17 cellular contexts compared by ENCODE assay signal in the genomic region with DNA sequence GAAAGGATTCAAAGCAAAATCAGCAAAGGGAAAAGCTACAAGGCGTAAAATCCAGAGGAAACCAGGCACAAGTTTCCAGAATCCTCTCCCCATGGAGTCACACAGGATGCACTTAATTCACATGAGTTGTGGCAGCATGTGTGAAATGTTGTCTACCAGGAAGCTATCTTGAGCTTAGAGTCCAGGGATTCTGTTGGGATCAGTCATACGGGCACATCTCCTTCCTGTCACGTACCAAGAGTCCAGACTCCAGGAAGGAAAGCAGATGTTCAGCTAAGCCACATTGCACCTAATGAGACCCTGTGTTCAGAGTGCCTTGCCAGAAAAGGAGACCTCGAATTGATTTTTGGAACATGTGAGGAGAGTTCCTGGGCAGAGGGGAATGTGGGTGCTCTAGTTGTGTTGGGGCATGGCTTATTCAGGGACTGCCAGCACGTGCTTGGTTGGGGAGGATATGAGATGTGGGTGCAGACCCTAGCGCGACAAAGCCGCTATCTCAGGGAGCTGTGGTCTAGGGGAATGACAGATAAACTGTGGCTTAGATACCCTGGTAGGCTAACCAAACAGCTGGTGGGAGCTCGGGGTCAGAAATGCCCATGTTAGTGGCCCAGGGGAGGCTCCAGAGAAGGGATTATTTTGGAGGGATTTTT.
DNase-seq lines count a peak whose midpoint lies in the region; ATAC-seq and TF ChIP-seq lines count a peak whose summit lies in the region.
"Had no signal": no experiment of that assay in that cellular context is flagged by ENCODE, and none has a peak within 500 bp of the region (broad histone marks: within the 10 kb centered on the region; RNA-seq: fewer than 3 reads in every experiment).

No MANE protein-coding gene starts in this region.

- H3K27ac ChIP-seq in foreskin keratinocyte (no peak overlapping the region), prostate gland (no peak overlapping the region)
- H3K27ac ChIP-seq: ascending aorta; BLaER1 treated with 17β-estradiol and CSF1 and Interleukin-3, amounts not matched to agents 10 nM and 100 nM; vagina had no signal

- intact Hi-C loops in posterior vena cava (cut with DNase I) = loop anchor here in 1 of 2 donors (10.0 kb wide), 1 partner anchor 76 kb away; the partner anchor contains the start of gene EVC2
- intact Hi-C loops in prostate gland (cut with DNase I) = no loop called here

- H3K27me3 ChIP-seq in adipocyte (replicated peaks; ENCODE audit: control insufficient read depth, insufficient read depth, low read length) (no peaks in the 10 kb centered on the region), foreskin keratinocyte (no peaks in the 10 kb centered on the region), prostate gland (replicated peaks; ENCODE audit: insufficient read depth) (no peaks in the 10 kb centered on the region)
- H3K27me3 ChIP-seq: ascending aorta; BLaER1 treated with 17β-estradiol and CSF1 and Interleukin-3, amounts not matched to agents 10 nM and 100 nM; vagina had no signal

- peak; percentile 40 for ATAC-seq in foreskin keratinocyte
- no peak for ATAC-seq in GM18909 (IDR thresholded peaks at IDR 0.05; ENCODE audit: poor library complexity, unreplicated experiment)
- ATAC-seq in HG03097 (IDR thresholded peaks at IDR 0.05; ENCODE audit: low FRiP score, unreplicated experiment) = no peak
- ATAC-seq: GM23338 had no signal

- TF ChIP-seq POLR2A in prostate gland (IDR thresholded peaks at IDR 0.05) = no peak

- H3K9ac ChIP-seq in adipocyte (ENCODE audit: low read length) = no peak overlapping the region
- H3K9ac ChIP-seq: BLaER1 treated with 17β-estradiol and CSF1 and Interleukin-3, amounts not matched to agents 10 nM and 100 nM had no signal

- peaks cover 35% of the 10 kb centered on the region for H3K36me3 ChIP-seq in adipocyte (ENCODE audit: control insufficient read depth, insufficient read depth, low read length, severe bottlenecking)
- H3K36me3 ChIP-seq in prostate gland = no peaks in the 10 kb centered on the region

- H3K9me3 ChIP-seq in adipocyte (ENCODE audit: control insufficient read depth, low read length) (peaks cover 17% of the 10 kb centered on the region), prostate gland (no peaks in the 10 kb centered on the region)
- H3K9me3 ChIP-seq: vagina had no signal

- H3K4me1 ChIP-seq in adipocyte (ENCODE audit: control insufficient read depth, insufficient read depth, low read length) (peaks cover 13% of the 10 kb centered on the region), foreskin keratinocyte (peaks cover 11% of the 10 kb centered on the region), prostate gland (replicated peaks) (no peaks in the 10 kb centered on the region)
- H3K4me1 ChIP-seq: BLaER1 treated with 17β-estradiol and CSF1 and Interleukin-3, amounts not matched to agents 10 nM and 100 nM; vagina had no signal

- peak; percentile 86 for DNase-seq in GM04503 (ENCODE audit: low read depth)
- DNase-seq in adipocyte (ENCODE audit: low read depth) = peak; percentile 59
- DNase-seq in foreskin keratinocyte = peak; percentile 32 to 61
- DNase-seq in posterior vena cava (ENCODE audit: low spot score) = peak; percentile 20
- no peak for DNase-seq in activated T-cell treated with anti-CD3 and anti-CD28 coated beads, Interleukin-2, amount 50 U/mL, for 1 hour
- DNase-seq in prostate gland (ENCODE audit: low spot score) = no peak
- DNase-seq: activated CD4-positive, alpha-beta T cell treated with anti-CD3 and anti-CD28 coated beads, Interleukin-2, amount 50 U/mL, for 1 hour; mammary epithelial cell; stimulated activated naive CD4-positive, alpha-beta T cell treated with Interleukin-2 at 50 U/mL for 16 hours; T-helper 9 cell had no signal

- no peak for TF ChIP-seq CTCF in foreskin keratinocyte (conservative IDR thresholded peaks at IDR 0.05)
- TF ChIP-seq CTCF in prostate gland (IDR thresholded peaks at IDR 0.05) = no peak

- no peak overlapping the region for H3K4me3 ChIP-seq in adipocyte (ENCODE audit: low read length)
- no peak overlapping the region for H3K4me3 ChIP-seq in prostate gland
- H3K4me3 ChIP-seq: ascending aorta; BLaER1 treated with 17β-estradiol and CSF1 and Interleukin-3, amounts not matched to agents 10 nM and 100 nM; GM23338; skin epidermis; vagina had no signal

- WGBS in prostate gland = 91% methylated on average over 9 of the region's 9 CpGs

Comparison
In these comparisons a context has a peak if more than half of its experiments do, and no peak if none do; other contexts are left out.
1. DNase-seq: peak in GM04503 (single experiment), adipocyte (single experiment), foreskin keratinocyte (2 of 2) and posterior vena cava (single experiment); none in activated T-cell treated with anti-CD3 and anti-CD28 coated beads, Interleukin-2, amount 50 U/mL, for 1 hour (single experiment) and prostate gland (single experiment).